ENCODE assay signal across 8 cellular contexts in the genomic region with DNA sequence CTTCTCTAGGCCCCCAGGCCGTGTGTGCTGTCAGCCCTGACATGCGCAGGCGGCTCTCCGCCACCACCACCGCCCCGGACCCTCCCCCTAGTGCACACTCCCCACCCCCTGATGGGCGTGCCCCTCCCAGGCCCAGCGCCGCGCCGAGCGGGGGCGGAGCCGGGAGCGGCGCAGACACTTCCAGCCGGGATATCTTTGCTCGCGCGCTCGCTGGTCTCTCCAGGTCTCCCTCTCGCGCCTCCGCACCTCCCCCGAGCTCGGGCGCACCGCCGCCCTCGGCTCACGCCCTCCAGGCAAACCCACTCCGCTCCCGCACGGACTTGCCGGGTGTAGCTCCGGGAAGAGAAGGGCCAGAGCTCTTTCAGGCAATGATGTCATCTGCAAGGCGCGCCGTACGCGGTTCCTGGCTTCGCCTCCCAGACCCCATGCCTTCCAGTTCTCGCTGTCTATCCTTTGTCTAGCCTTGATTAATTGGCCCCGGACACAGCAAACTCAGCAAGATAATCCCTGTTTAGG. TPM values are rescaled to one million over a fixed set of nuclear protein-coding genes. Genes with fewer than 3 reads are reported as not detected.
DNase-seq lines count a peak whose midpoint lies in the region; ATAC-seq and TF ChIP-seq lines count a peak whose summit lies in the region.

A gene with protein sequence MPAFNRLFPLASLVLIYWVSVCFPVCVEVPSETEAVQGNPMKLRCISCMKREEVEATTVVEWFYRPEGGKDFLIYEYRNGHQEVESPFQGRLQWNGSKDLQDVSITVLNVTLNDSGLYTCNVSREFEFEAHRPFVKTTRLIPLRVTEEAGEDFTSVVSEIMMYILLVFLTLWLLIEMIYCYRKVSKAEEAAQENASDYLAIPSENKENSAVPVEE (minus strand): TSS at position 59 of the 516 bp plus-strand sequence. CDS start 823 bp downstream, outside the sequence.

- H3K27me3 Mint-ChIP-seq in natural killer cell (ENCODE audit: low read depth in 2 of 2) = peaks cover 33 to 34% of the 10 kb centered on the region in 2 donors

- no peaks in the 10 kb centered on the region for H3K36me3 ChIP-seq in urinary bladder (ENCODE audit: insufficient read depth)

- no peaks in the 10 kb centered on the region for H3K4me1 ChIP-seq in foreskin keratinocyte
- H3K4me1 ChIP-seq in urinary bladder (ENCODE audit: insufficient read depth) = no peaks in the 10 kb centered on the region

- TF ChIP-seq CTCF in AG04450 (IDR thresholded peaks at IDR 0.05; ENCODE audit: low read depth, low read length) = no peak
- no peak for TF ChIP-seq CTCF in foreskin keratinocyte (conservative IDR thresholded peaks at IDR 0.05)
- no peak for TF ChIP-seq CTCF in natural killer cell (IDR thresholded peaks at IDR 0.05)

- CTCF ChIA-PET in AG04450 (lab: Charles Lee) = interaction anchor here (0.6 to 4.7 kb wide), 5 partner anchors 11 to 57 kb away, joined by 3 to 27 read pairs (median 3); no protein-coding TSS in a partner anchor

- peaks cover 8% of the 10 kb centered on the region for H3K27me3 ChIP-seq in AG04450 (ENCODE audit: control insufficient read depth, insufficient read depth, low read length)
- H3K27me3 ChIP-seq in foreskin keratinocyte = peaks cover 27% of the 10 kb centered on the region

- POLR2A ChIA-PET in AG04450 (lab: Yijun Ruan, JAX) = interaction anchor here (0.7 kb wide), 1 partner anchor 59 kb away, joined by 3 read pairs; no protein-coding TSS in a partner anchor

- peaks cover 18% of the 10 kb centered on the region for H3K36me3 Mint-ChIP-seq in natural killer cell

- intact Hi-C loops in natural killer cell (cut with micrococcal nuclease) = no loop called here

- no peaks in the 10 kb centered on the region; the same call in 1 of the 2 replicates for H3K9me3 ChIP-seq in AG04450 (ENCODE audit: control insufficient read depth, insufficient read depth, low read length)

- H3K4me3 Mint-ChIP-seq in natural killer cell = peak within 1 kb of the TSS; percentile 61

- H3K9me3 Mint-ChIP-seq in natural killer cell = peaks cover 5 to 12% of the 10 kb centered on the region in 2 donors

- H3K27ac Mint-ChIP-seq in natural killer cell = no peak within 1 kb of the TSS

- ATAC-seq in GM18907 (IDR thresholded peaks at IDR 0.05; ENCODE audit: unreplicated experiment) (peak; percentile 70), foreskin keratinocyte (peak; percentile 89), natural killer cell (peak in 2 of 3 donors; percentile 41 to 45), GM21447 (IDR thresholded peaks at IDR 0.05; ENCODE audit: unreplicated experiment) (no peak)

- DNase-seq in AG04450 (ENCODE audit: low read depth, low spot score) (peak; percentile 21), NCI-H2107 (lab: John Stamatoyannopoulos, UW) (peak; percentile 39), foreskin keratinocyte (peak; percentile 19 to 57), natural killer cell (no peak)
- peak; percentile 33 to 46 for DNase-seq in activated T-cell treated with anti-CD3 and anti-CD28 coated beads, Interleukin-2, amount 50 U/mL, for 48 hours

- H3K4me3 ChIP-seq in AG04450 (ENCODE audit: low read depth, low read length) = peak within 1 kb of the TSS; percentile 66
- peak within 1 kb of the TSS; percentile 44 for H3K4me3 ChIP-seq in urinary bladder (ENCODE audit: low read depth, low read length)

- peaks cover 11 to 13% of the 10 kb centered on the region in 2 donors for H3K4me1 Mint-ChIP-seq in natural killer cell

- H3K27ac ChIP-seq in AG04450 (ENCODE audit: low read depth, low read length) = no peak within 1 kb of the TSS
- no peak within 1 kb of the TSS for H3K27ac ChIP-seq in foreskin keratinocyte
- peak within 1 kb of the TSS; percentile 11 for H3K27ac ChIP-seq in urinary bladder (ENCODE audit: low read depth)

- 1% methylated on average over 44 of the region's 44 CpGs for WGBS in urinary bladder

RNA-seq across cellular contexts. Expression of the gene that starts here (rescaled TPM):
- polyA plus RNA-seq in AG04450 (2011; rRNA removed) (0.09 and 0.17 TPM in 2 replicates), foreskin keratinocyte (0.01 TPM in 2 replicates), urinary bladder (2.3 TPM)
- polyA minus RNA-seq in AG04450 (2011; rRNA and poly(A)+ RNA removed) = 0.14 and 0.17 TPM in 2 replicates
- total RNA-seq in foreskin keratinocyte (0.04 TPM in 1 of 2 replicates, not detected in the other), natural killer cell (not detected), urinary bladder (5.6 TPM)

Comparison
In these comparisons a context has a peak if more than half of its experiments do, and no peak if none do; other contexts are left out.
1. Peak in DNase-seq and H3K4me3 ChIP-seq in AG04450; RNA of the gene not detected or under 1 TPM.
2. Peak in DNase-seq and ATAC-seq in foreskin keratinocyte; RNA of the gene not detected or under 1 TPM.
3. Peak in ATAC-seq in natural killer cell; RNA of the gene not detected or under 1 TPM.